ENCODE assay signal across 1 cellular context in the genomic region with DNA sequence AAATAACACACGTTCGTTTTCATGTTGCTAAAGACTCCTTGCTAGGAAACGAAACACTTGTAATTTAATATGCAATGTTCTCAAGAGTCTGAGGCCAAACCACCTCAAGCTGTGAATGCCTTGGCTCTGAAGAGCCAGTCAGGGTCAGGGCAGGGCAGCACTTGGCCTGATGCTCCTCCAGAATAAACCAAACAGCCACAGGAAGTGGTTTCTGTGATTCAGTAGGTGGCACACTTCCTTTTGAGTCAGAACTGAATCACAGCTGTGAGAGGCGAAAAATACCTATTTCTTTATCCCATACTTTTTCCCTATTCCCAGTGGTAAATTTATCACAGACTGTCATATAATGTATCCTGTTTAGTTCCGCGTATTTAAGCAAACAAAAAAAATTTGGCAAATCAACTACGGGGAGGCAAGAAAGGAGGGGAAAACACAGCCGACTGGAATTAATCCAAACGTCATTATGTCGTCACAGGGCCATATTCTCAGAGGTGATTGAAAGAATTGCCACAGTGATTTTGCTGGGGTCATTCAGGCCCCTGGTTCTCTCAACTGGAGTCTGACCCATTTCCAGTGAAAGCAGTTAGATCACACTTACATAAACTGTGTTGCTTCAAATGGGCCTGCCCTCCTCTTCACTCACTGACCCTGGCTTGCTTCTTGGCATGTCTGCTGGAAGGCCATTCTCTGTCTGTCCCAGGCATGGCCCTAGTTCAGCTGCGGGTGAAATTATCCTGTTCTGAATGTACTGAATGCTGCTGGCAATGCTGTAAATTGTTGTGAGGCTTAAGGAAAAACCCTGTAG.
A peak's percentile ranks its signal among the peaks of the same experiment; 100 is the strongest.
TF ChIP-seq lines count a peak whose summit lies in the region.

No MANE protein-coding gene starts in this region.

TF ChIP-seq in A549, 52 proteins besides CTCF, POLR2A, EP300 and RAD21 (continued from another document):
- TF ChIP-seq PHF8 (IDR thresholded peaks at IDR 0.05; ENCODE audit: borderline replicate concordance, low read depth) = no peak
- TF ChIP-seq, protein P1, sequence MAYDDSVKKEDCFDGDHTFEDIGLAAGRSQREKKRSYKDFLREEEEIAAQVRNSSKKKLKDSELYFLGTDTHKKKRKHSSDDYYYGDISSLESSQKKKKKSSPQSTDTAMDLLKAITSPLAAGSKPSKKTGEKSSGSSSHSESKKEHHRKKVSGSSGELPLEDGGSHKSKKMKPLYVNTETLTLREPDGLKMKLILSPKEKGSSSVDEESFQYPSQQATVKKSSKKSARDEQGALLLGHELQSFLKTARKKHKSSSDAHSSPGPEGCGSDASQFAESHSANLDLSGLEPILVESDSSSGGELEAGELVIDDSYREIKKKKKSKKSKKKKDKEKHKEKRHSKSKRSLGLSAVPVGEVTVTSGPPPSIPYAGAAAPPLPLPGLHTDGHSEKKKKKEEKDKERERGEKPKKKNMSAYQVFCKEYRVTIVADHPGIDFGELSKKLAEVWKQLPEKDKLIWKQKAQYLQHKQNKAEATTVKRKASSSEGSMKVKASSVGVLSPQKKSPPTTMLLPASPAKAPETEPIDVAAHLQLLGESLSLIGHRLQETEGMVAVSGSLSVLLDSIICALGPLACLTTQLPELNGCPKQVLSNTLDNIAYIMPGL (CRISPR knock-in tag; IDR thresholded peaks at IDR 0.05; ENCODE audit: borderline replicate concordance) = no peak
- no peak for TF ChIP-seq NPAS2 (CRISPR knock-in tag; IDR thresholded peaks at IDR 0.05; ENCODE audit: borderline replicate concordance)
- no peak for TF ChIP-seq ZC3H11A (IDR thresholded peaks at IDR 0.05)
- peak; percentile 65; the same call in 1 of the 2 replicates for TF ChIP-seq HOXB13 (CRISPR knock-in tag; IDR thresholded peaks at IDR 0.05; ENCODE audit: low read depth)
- TF ChIP-seq CBX8 (IDR thresholded peaks at IDR 0.05) = no peak
- TF ChIP-seq, protein P2, sequence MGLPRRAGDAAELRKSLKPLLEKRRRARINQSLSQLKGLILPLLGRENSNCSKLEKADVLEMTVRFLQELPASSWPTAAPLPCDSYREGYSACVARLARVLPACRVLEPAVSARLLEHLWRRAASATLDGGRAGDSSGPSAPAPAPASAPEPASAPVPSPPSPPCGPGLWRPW (IDR thresholded peaks at IDR 0.05) = no peak
- peak; percentile 98 for TF ChIP-seq JUNB (IDR thresholded peaks at IDR 0.05)
- TF ChIP-seq, protein P3, sequence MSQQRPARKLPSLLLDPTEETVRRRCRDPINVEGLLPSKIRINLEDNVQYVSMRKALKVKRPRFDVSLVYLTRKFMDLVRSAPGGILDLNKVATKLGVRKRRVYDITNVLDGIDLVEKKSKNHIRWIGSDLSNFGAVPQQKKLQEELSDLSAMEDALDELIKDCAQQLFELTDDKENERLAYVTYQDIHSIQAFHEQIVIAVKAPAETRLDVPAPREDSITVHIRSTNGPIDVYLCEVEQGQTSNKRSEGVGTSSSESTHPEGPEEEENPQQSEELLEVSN (IDR thresholded peaks at IDR 0.05; ENCODE audit: borderline replicate concordance, low read depth) = no peak
- no peak for TF ChIP-seq ZFP36 (IDR thresholded peaks at IDR 0.05; ENCODE audit: borderline replicate concordance, partially characterized antibody)
- no peak for TF ChIP-seq RNF2 (IDR thresholded peaks at IDR 0.05; ENCODE audit: borderline replicate concordance, low read depth)
- no peak for TF ChIP-seq SREBF2 (IDR thresholded peaks at IDR 0.05)
- peak; percentile 75 for TF ChIP-seq HOXA7 (CRISPR knock-in tag; IDR thresholded peaks at IDR 0.05)
- TF ChIP-seq, protein P4, sequence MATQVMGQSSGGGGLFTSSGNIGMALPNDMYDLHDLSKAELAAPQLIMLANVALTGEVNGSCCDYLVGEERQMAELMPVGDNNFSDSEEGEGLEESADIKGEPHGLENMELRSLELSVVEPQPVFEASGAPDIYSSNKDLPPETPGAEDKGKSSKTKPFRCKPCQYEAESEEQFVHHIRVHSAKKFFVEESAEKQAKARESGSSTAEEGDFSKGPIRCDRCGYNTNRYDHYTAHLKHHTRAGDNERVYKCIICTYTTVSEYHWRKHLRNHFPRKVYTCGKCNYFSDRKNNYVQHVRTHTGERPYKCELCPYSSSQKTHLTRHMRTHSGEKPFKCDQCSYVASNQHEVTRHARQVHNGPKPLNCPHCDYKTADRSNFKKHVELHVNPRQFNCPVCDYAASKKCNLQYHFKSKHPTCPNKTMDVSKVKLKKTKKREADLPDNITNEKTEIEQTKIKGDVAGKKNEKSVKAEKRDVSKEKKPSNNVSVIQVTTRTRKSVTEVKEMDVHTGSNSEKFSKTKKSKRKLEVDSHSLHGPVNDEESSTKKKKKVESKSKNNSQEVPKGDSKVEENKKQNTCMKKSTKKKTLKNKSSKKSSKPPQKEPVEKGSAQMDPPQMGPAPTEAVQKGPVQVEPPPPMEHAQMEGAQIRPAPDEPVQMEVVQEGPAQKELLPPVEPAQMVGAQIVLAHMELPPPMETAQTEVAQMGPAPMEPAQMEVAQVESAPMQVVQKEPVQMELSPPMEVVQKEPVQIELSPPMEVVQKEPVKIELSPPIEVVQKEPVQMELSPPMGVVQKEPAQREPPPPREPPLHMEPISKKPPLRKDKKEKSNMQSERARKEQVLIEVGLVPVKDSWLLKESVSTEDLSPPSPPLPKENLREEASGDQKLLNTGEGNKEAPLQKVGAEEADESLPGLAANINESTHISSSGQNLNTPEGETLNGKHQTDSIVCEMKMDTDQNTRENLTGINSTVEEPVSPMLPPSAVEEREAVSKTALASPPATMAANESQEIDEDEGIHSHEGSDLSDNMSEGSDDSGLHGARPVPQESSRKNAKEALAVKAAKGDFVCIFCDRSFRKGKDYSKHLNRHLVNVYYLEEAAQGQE (IDR thresholded peaks at IDR 0.05) = no peak; the same call in 1 of the 2 replicates
- TF ChIP-seq, protein P5, sequence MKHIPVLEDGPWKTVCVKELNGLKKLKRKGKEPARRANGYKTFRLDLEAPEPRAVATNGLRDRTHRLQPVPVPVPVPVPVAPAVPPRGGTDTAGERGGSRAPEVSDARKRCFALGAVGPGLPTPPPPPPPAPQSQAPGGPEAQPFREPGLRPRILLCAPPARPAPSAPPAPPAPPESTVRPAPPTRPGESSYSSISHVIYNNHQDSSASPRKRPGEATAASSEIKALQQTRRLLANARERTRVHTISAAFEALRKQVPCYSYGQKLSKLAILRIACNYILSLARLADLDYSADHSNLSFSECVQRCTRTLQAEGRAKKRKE (CRISPR knock-in tag; IDR thresholded peaks at IDR 0.05; ENCODE audit: low read depth) = peak; percentile 87; the same call in 1 of the 2 replicates
- TF ChIP-seq MYC (IDR thresholded peaks at IDR 0.05; ENCODE audit: borderline replicate concordance, low read length) = no peak
- peak in 1 of 2 experiments; percentile 26; a peak in 1 of 4 replicates for TF ChIP-seq CEBPB (IDR thresholded peaks at IDR 0.05)
- no peak for TF ChIP-seq CBX2 (IDR thresholded peaks at IDR 0.05; ENCODE audit: borderline replicate concordance, low read depth)
- no peak for TF ChIP-seq KDM5A (IDR thresholded peaks at IDR 0.05)
- TF ChIP-seq HEYL (CRISPR knock-in tag; IDR thresholded peaks at IDR 0.05) = no peak
- peak; percentile 91; the same call in 1 of the 2 replicates for TF ChIP-seq TFCP2L1 (CRISPR knock-in tag; IDR thresholded peaks at IDR 0.05)
- peak; percentile 61; the same call in 1 of the 2 replicates for TF ChIP-seq HOXB5 (CRISPR knock-in tag; IDR thresholded peaks at IDR 0.05)
- TF ChIP-seq NR3C1 (IDR thresholded peaks at IDR 0.05) = no peak
- peak; percentile 91 for TF ChIP-seq POLR2AphosphoS2 (conservative IDR thresholded peaks at IDR 0.05; ENCODE audit: low read length)
- 0 out of 2 replicates have a peak, but pooled peaks have one; percentile 14 for TF ChIP-seq RARB (CRISPR knock-in tag; IDR thresholded peaks at IDR 0.05)
- TF ChIP-seq JUN (IDR thresholded peaks at IDR 0.05) = peak; percentile 90 to 96
- TF ChIP-seq CHD2 (IDR thresholded peaks at IDR 0.05; ENCODE audit: low read length, partially characterized antibody) = no peak
- no peak for TF ChIP-seq ESRRA (IDR thresholded peaks at IDR 0.05; ENCODE audit: borderline replicate concordance, low read length)
